1 cellular context compared by ENCODE assay signal in genomic region chr1:223776075-223776814, GRCh38.
TF ChIP-seq lines count a peak whose summit lies in the region.

No MANE protein-coding gene starts in this region.

TF ChIP-seq in K562, 482 proteins besides CTCF, POLR2A, EP300 and RAD21 (continued from another document and continues in another):
- no peak for TF ChIP-seq ZBTB12 (CRISPR knock-in tag; IDR thresholded peaks at IDR 0.05)
- no peak for TF ChIP-seq NR2C1 (IDR thresholded peaks at IDR 0.05)
- peak; percentile 37; the same call in 1 of the 2 replicates for TF ChIP-seq NR2C1 (tag; IDR thresholded peaks at IDR 0.05)
- TF ChIP-seq MXI1 (IDR thresholded peaks at IDR 0.05; ENCODE audit: low read depth, low read length) = no peak
- no peak for TF ChIP-seq PCBP2 (IDR thresholded peaks at IDR 0.05; ENCODE audit: low read depth, low read length, poor library complexity, severe bottlenecking)
- no peak for TF ChIP-seq PRMT5 (CRISPR knock-in tag; IDR thresholded peaks at IDR 0.05)
- TF ChIP-seq RFX5 (IDR thresholded peaks at IDR 0.05; ENCODE audit: low read depth, low read length) = no peak
- no peak for TF ChIP-seq RBM22 (IDR thresholded peaks at IDR 0.05; ENCODE audit: low read depth, low read length, poor library complexity, severe bottlenecking)
- TF ChIP-seq ZNF384 (IDR thresholded peaks at IDR 0.05; ENCODE audit: low read depth, low read length) = no peak
- peak; percentile 88 for TF ChIP-seq BHLHE40 (IDR thresholded peaks at IDR 0.05; ENCODE audit: low read length)
- peak; percentile 22; the same call in 1 of the 2 replicates for TF ChIP-seq MYC (IDR thresholded peaks at IDR 0.05; ENCODE audit: low read depth, low read length)
- TF ChIP-seq MYC (CRISPR knock-in tag; IDR thresholded peaks at IDR 0.05; ENCODE audit: borderline replicate concordance, low read depth) = peak; percentile 59; the same call in 1 of the 2 replicates
- TF ChIP-seq HMGXB4 (CRISPR knock-in tag; IDR thresholded peaks at IDR 0.05) = no peak
- TF ChIP-seq KLF10 (CRISPR knock-in tag; IDR thresholded peaks at IDR 0.05) = no peak
- no peak for TF ChIP-seq BMI1 (IDR thresholded peaks at IDR 0.05; ENCODE audit: low read length)
- peak in 1 of 2 experiments; percentile 83; a peak in 2 of 4 replicates for TF ChIP-seq ZNF318 (IDR thresholded peaks at IDR 0.05; ENCODE audit: borderline replicate concordance in 1 of 2, low read depth in 1 of 2)
- no peak for TF ChIP-seq PPARD (CRISPR knock-in tag; IDR thresholded peaks at IDR 0.05)
- TF ChIP-seq ZBTB40 (IDR thresholded peaks at IDR 0.05) = peak; percentile 24; the same call in 1 of the 2 replicates
- no peak for TF ChIP-seq ZBTB40 (CRISPR knock-in tag; IDR thresholded peaks at IDR 0.05)
- TF ChIP-seq SMARCC2 (IDR thresholded peaks at IDR 0.05; ENCODE audit: low read depth) = peak; percentile 77; the same call in 1 of the 2 replicates
- peak; percentile 99 for TF ChIP-seq JUN (IDR thresholded peaks at IDR 0.05; ENCODE audit: borderline replicate concordance, low read depth, low read length)
- no peak for TF ChIP-seq JUN (CRISPR knock-in tag; IDR thresholded peaks at IDR 0.05; ENCODE audit: borderline replicate concordance)
- no peak for TF ChIP-seq RREB1 (CRISPR knock-in tag; IDR thresholded peaks at IDR 0.05)
- peak; percentile 60 for TF ChIP-seq L3MBTL2 (IDR thresholded peaks at IDR 0.05)
- TF ChIP-seq ZNF707 (CRISPR knock-in tag; conservative IDR thresholded peaks at IDR 0.05) = no peak
- no peak for TF ChIP-seq KLF6 (CRISPR knock-in tag; IDR thresholded peaks at IDR 0.05; ENCODE audit: borderline replicate concordance)
- TF ChIP-seq ZFP30 (CRISPR knock-in tag; IDR thresholded peaks at IDR 0.05; ENCODE audit: borderline replicate concordance) = no peak
